In genomic region chr22:36160499-36160942, GRCh38 we compare ENCODE assay signal across 8 cellular contexts. TPM values are rescaled to one million over a fixed set of nuclear protein-coding genes. Genes with fewer than 3 reads are reported as not detected.
DNase-seq lines count a peak whose midpoint lies in the region; FAIRE-seq and TF ChIP-seq lines count a peak whose summit lies in the region.

TSS of gene APOL3 (minus strand) at chr22:36160755. CDS start at chr22:36149055, 11,700 bp downstream.

- H3K9me3 ChIP-seq in ascending aorta: no peaks in the 10 kb centered on the region
- H3K9me3 ChIP-seq in kidney (ENCODE audit: control insufficient read depth in 1 of 2, low read length in 2 of 2): no peaks in the 10 kb centered on the region

- peak within 1 kb of the TSS; percentile 75 to 94 for H3K27ac ChIP-seq in ascending aorta
- H3K27ac ChIP-seq in kidney (ENCODE audit: low read depth in 2 of 2, low read length in 2 of 2): peak within 1 kb of the TSS; percentile 85 to 90

- no peaks in the 10 kb centered on the region for H3K27me3 ChIP-seq in ascending aorta

- DNase-seq in CD1c-positive myeloid dendritic cell (ENCODE audit: extremely low spot score) (peak; percentile 52), M059J (ENCODE audit: low read depth) (peak; percentile 40), ascending aorta (ENCODE audit: low spot score in 2 of 2) (peak in 1 of 2 donors; percentile 85), kidney (peak; percentile 89), KG1 (lab: John Stamatoyannopoulos, UW) (no peak), SKM-1 treated with dmso at 0.1 percent for 144 hours (lab: John Stamatoyannopoulos, UW; ENCODE audit: unreplicated experiment) (no peak), SIG-M5 treated with dmso at 0.1 percent for 504 hours (lab: John Stamatoyannopoulos, UW; ENCODE audit: unreplicated experiment) (no peak)

- H3K36me3 ChIP-seq in ascending aorta: no peaks in the 10 kb centered on the region
- H3K36me3 ChIP-seq in kidney (ENCODE audit: control insufficient read depth in 1 of 2, insufficient read depth in 2 of 2, low read length in 2 of 2): no peaks in the 10 kb centered on the region

- peak within 1 kb of the TSS; percentile 99 for H3K27ac Mint-ChIP-seq in stimulated activated naive CD8-positive, alpha-beta T cell treated with anti-CD3 and anti-CD28 coated beads, Interleukin-15, Interleukin-2, amounts not matched to agents 100 ng/mL and 50 ng/mL, for 24 hours

- no peaks in the 10 kb centered on the region for H3K9me3 Mint-ChIP-seq in stimulated activated naive CD8-positive, alpha-beta T cell treated with anti-CD3 and anti-CD28 coated beads, Interleukin-15, Interleukin-2, amounts not matched to agents 100 ng/mL and 50 ng/mL, for 24 hours

- intact Hi-C loops in ascending aorta (cut with DNase I): no loop called here
- intact Hi-C loops in kidney (cut with DNase I): no loop called here

- H3K4me3 Mint-ChIP-seq in stimulated activated naive CD8-positive, alpha-beta T cell treated with anti-CD3 and anti-CD28 coated beads, Interleukin-15, Interleukin-2, amounts not matched to agents 100 ng/mL and 50 ng/mL, for 24 hours: peak within 1 kb of the TSS; percentile 86

- H3K4me1 ChIP-seq in ascending aorta (peaks cover 10 to 50% of the 10 kb centered on the region in 2 donors), kidney (ENCODE audit: control insufficient read depth in 1 of 2, insufficient read depth in 1 of 2, low read depth in 1 of 2, low read length in 2 of 2) (peaks cover 14 to 17% of the 10 kb centered on the region in 2 donors)

- H3K36me3 Mint-ChIP-seq in stimulated activated naive CD8-positive, alpha-beta T cell treated with anti-CD3 and anti-CD28 coated beads, Interleukin-15, Interleukin-2, amounts not matched to agents 100 ng/mL and 50 ng/mL, for 24 hours (ENCODE audit: low read depth): no peaks in the 10 kb centered on the region

- no peak for FAIRE-seq in kidney (lab: Jason Lieb, UNC)

- H3K4me3 ChIP-seq in ascending aorta (peak within 1 kb of the TSS; percentile 45 to 63), kidney (ENCODE audit: low read length in 2 of 2) (peak within 1 kb of the TSS; percentile 65 to 75)

- peak within 1 kb of the TSS; percentile 52 to 59 for H3K9ac ChIP-seq in kidney (ENCODE audit: low read length in 2 of 2)

- TF ChIP-seq CTCF in ascending aorta (IDR thresholded peaks at IDR 0.05) (no peak), kidney (IDR thresholded peaks at IDR 0.05; ENCODE audit: borderline replicate concordance, extremely low read depth, insufficient read depth) (no peak)

- no peaks in the 10 kb centered on the region for H3K27me3 Mint-ChIP-seq in stimulated activated naive CD8-positive, alpha-beta T cell treated with anti-CD3 and anti-CD28 coated beads, Interleukin-15, Interleukin-2, amounts not matched to agents 100 ng/mL and 50 ng/mL, for 24 hours

- H3K4me1 Mint-ChIP-seq in stimulated activated naive CD8-positive, alpha-beta T cell treated with anti-CD3 and anti-CD28 coated beads, Interleukin-15, Interleukin-2, amounts not matched to agents 100 ng/mL and 50 ng/mL, for 24 hours (ENCODE audit: low read depth): peaks cover 98% of the 10 kb centered on the region

RNA-seq across cellular contexts. Expression of gene APOL3, which starts in this region (rescaled TPM):
- total RNA-seq in M059J (2014; rRNA removed; shearing (Covaris generic)): 11.7 and 12.4 TPM in 2 replicates
- total RNA-seq in ascending aorta: 47.3 TPM
- 43.7 TPM for total RNA-seq in kidney
- 25.1 TPM for polyA plus RNA-seq in kidney (ENCODE audit: insufficient read depth, low read depth, low replicate concordance)

Comparison
In these comparisons a context has a peak if more than half of its experiments do, and no peak if none do; other contexts are left out.
1. DNase-seq: peak in CD1c-positive myeloid dendritic cell (single experiment), M059J (single experiment) and kidney (single experiment); none in KG1 (single experiment), SKM-1 treated with dmso at 0.1 percent for 144 hours (single experiment) and SIG-M5 treated with dmso at 0.1 percent for 504 hours (single experiment).